In the genomic region with DNA sequence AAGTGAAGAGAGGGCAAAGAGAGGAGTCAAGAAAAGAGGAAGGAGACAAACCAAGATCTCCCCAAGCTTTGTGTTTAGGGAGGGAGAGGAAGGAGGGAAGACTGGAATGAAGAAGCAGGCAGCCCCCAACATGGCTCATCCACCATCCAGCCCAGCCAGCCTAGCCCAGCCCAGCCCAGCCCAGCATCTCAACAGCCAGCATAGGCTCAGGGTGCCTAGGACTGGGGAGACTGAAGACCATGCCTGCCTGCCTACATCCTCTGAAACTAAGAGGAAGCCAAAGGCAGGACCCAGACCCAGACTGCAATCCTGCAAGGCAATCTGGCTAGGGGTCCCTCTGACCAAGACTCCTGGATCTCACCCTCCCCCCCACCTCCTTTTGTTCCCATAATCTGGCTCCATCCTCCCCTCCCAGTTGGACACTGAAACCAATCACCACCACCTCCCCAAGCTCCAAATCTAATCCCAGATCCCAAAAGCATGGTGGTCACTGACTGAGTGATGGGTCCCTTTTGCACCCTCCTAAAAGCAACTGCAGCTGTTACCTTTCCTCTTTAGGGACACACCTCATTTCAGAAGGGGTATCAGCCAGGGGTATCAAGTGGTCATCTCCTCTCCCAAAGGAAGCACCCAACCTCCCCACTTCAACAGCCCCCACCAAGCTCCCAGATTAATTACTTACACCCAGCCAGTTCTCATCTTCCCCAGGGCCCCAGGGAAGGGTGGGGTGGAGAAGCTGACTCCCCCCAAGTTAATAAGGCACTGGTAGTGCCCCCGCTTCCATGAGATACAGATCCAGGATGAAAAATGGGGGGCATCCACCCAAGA, we compare ENCODE assay signal across 1 cellular context.
TF ChIP-seq lines count a peak whose summit lies in the region.

No MANE protein-coding gene starts in this region.

TF ChIP-seq in endothelial cell of umbilical vein, 7 proteins besides CTCF, POLR2A, EP300 and RAD21:
- TF ChIP-seq MYC (IDR thresholded peaks at IDR 0.05; ENCODE audit: low read depth, low read length): no peak
- no peak for TF ChIP-seq FOS (IDR thresholded peaks at IDR 0.05; ENCODE audit: borderline replicate concordance, insufficient read depth, low read length)
- TF ChIP-seq GATA2 (IDR thresholded peaks at IDR 0.05; ENCODE audit: insufficient read depth, insufficient read length, low read depth, low read length): no peak
- no peak for TF ChIP-seq EZH2 (IDR thresholded peaks at IDR 0.05; ENCODE audit: borderline replicate concordance, low read depth, low read length, severe bottlenecking)
- TF ChIP-seq POLR2AphosphoS5 (IDR thresholded peaks at IDR 0.05; ENCODE audit: insufficient read depth, low read depth, low read length): no peak
- TF ChIP-seq, protein P1, sequence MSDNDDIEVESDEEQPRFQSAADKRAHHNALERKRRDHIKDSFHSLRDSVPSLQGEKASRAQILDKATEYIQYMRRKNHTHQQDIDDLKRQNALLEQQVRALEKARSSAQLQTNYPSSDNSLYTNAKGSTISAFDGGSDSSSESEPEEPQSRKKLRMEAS (IDR thresholded peaks at IDR 0.05; ENCODE audit: insufficient read depth, insufficient read length): no peak
- no peak for TF ChIP-seq JUN (IDR thresholded peaks at IDR 0.05; ENCODE audit: borderline replicate concordance, insufficient read depth, insufficient read length, low read depth)
TF ChIP-seq in endothelial cell of umbilical vein: peak in this region for 0.
